In genomic region chr5:160457255-160457654, GRCh38 we compare ENCODE assay signal across 23 cellular contexts.
"Had no signal": no experiment of that assay in that cellular context is flagged by ENCODE, and none has a peak within 500 bp of the region (broad histone marks: within the 10 kb centered on the region; RNA-seq: fewer than 3 reads in every experiment).

No MANE protein-coding gene starts in this region.

- DNase-seq: dermis blood vessel endothelial cell; dorsolateral prefrontal cortex; effector CD8-positive, alpha-beta T cell; effector memory CD8-positive, alpha-beta T cell; endodermal cell; erythroblast; heart left ventricle; hypothalamus; immature natural killer cell; islet precursor cell; kidney; kidney glomerular epithelial cell; left lung; left ventricle myocardium superior; lower lobe of right lung; mesendoderm; midbrain; naive thymus-derived CD4-positive, alpha-beta T cell had no signal

- H3K27ac ChIP-seq: coronary artery, dorsolateral prefrontal cortex, epithelial cell of prostate, esophagus muscularis mucosa, gastroesophageal sphincter, heart left ventricle, hepatocyte, left lung, lower lobe of right lung had no signal

- H3K4me1 ChIP-seq: esophagus muscularis mucosa, gastroesophageal sphincter, left lung had no signal

- H3K4me3 ChIP-seq: coronary artery, dorsolateral prefrontal cortex, esophagus muscularis mucosa, gastroesophageal sphincter, heart left ventricle, hepatocyte, left lung, lower lobe of right lung had no signal

- H3K27me3 ChIP-seq: dorsolateral prefrontal cortex, hepatocyte, left lung had no signal

- H3K36me3 ChIP-seq: esophagus muscularis mucosa, gastroesophageal sphincter, heart left ventricle, left lung, lower lobe of right lung had no signal

- ATAC-seq: effector memory CD8-positive, alpha-beta T cell; gastroesophageal sphincter; heart left ventricle; left lung; left ventricle myocardium superior; lower lobe of right lung; naive thymus-derived CD4-positive, alpha-beta T cell had no signal

- H3K9me3 ChIP-seq: esophagus muscularis mucosa, gastroesophageal sphincter, heart left ventricle, left lung, lower lobe of right lung had no signal
